8 cellular contexts compared by ENCODE assay signal in genomic region chr11:47407746-47408590, GRCh38. TPM values are rescaled to one million over a fixed set of nuclear protein-coding genes. Genes with fewer than 3 reads are reported as not detected.
DNase-seq lines count a peak whose midpoint lies in the region; ATAC-seq and TF ChIP-seq lines count a peak whose summit lies in the region.

SLC39A13 (plus strand) TSS chr11:47408590; CDS start chr11:47410095, 1,505 bp downstream.

- peak within 1 kb of the TSS; percentile 94 for H3K9ac ChIP-seq in fibroblast of lung (ENCODE audit: insufficient read depth, low read length)

- CTCF ChIA-PET in RWPE1 (lab: Yijun Ruan, JAX), result interaction anchor here (0.6 to 2.3 kb wide), 5 partner anchors 9 to 78 kb away, joined by 3 to 9 read pairs (median 5); no protein-coding TSS in a partner anchor

- peaks cover 8% of the 10 kb centered on the region for H3K4me1 Mint-ChIP-seq in activated T-helper 17 cell treated with anti-CD3 and anti-CD28 coated beads, Interleukin-2, amount 50 U/mL, for 72 hours
- peaks cover 23 to 31% of the 10 kb centered on the region in 2 donors for H3K4me1 Mint-ChIP-seq in natural killer cell

- peak; percentile 97 for DNase-seq in ELF-1 (ENCODE audit: low read depth, low spot score)
- DNase-seq in H4 (ENCODE audit: low spot score), result peak; percentile 86
- peak; percentile 96 for DNase-seq in RWPE1 (ENCODE audit: low spot score)
- peak; percentile 95 for DNase-seq in fibroblast of lung (ENCODE audit: low read depth in 2 of 2)
- peak; percentile 92 for DNase-seq in natural killer cell
- peak; percentile 74 to 90 (median 83) for DNase-seq in stimulated activated naive CD4-positive, alpha-beta T cell (lab: John Stamatoyannopoulos, UW)

- TF ChIP-seq CTCF in LNCAP (IDR thresholded peaks at IDR 0.05) (peak; percentile 88), RWPE1 (conservative IDR thresholded peaks at IDR 0.05; ENCODE audit: low read depth) (peak; percentile 89), fibroblast of lung (conservative IDR thresholded peaks at IDR 0.05 in 1 of 2, IDR thresholded peaks at IDR 0.05 in 1 of 2; ENCODE audit: low read depth in 1 of 2, low read length in 2 of 2) (peak; percentile 31 to 72), natural killer cell (IDR thresholded peaks at IDR 0.05) (peak; percentile 94)

- H3K36me3 ChIP-seq in fibroblast of lung (ENCODE audit: control insufficient read depth, insufficient read depth, low read length), result peaks cover 18% of the 10 kb centered on the region

- no peaks in the 10 kb centered on the region for H3K27me3 ChIP-seq in fibroblast of lung (ENCODE audit: control insufficient read depth, insufficient read depth, low read length)

- no peaks in the 10 kb centered on the region for H3K27me3 Mint-ChIP-seq in activated T-helper 17 cell treated with anti-CD3 and anti-CD28 coated beads, Interleukin-2, amount 50 U/mL, for 72 hours
- no peaks in the 10 kb centered on the region for H3K27me3 Mint-ChIP-seq in natural killer cell (ENCODE audit: low read depth in 2 of 2)

- peak within 1 kb of the TSS; percentile 95 for H3K27ac Mint-ChIP-seq in activated T-helper 17 cell treated with anti-CD3 and anti-CD28 coated beads, Interleukin-2, amount 50 U/mL, for 72 hours
- H3K27ac Mint-ChIP-seq in natural killer cell, result peak within 1 kb of the TSS; percentile 90 to 92

- H3K4me3 Mint-ChIP-seq in activated T-helper 17 cell treated with anti-CD3 and anti-CD28 coated beads, Interleukin-2, amount 50 U/mL, for 72 hours, result peak within 1 kb of the TSS; percentile 92
- peak within 1 kb of the TSS; percentile 97 for H3K4me3 Mint-ChIP-seq in natural killer cell

- H3K9me3 Mint-ChIP-seq in activated T-helper 17 cell treated with anti-CD3 and anti-CD28 coated beads, Interleukin-2, amount 50 U/mL, for 72 hours, result no peaks in the 10 kb centered on the region
- H3K9me3 Mint-ChIP-seq in natural killer cell, result no peaks in the 10 kb centered on the region

- peak within 1 kb of the TSS; percentile 88 for H3K4me2 ChIP-seq in fibroblast of lung (ENCODE audit: extremely low read depth, insufficient read depth, low read length)

- H3K4me1 ChIP-seq in fibroblast of lung (ENCODE audit: control insufficient read depth, extremely low read depth, insufficient read depth, low read length), result peaks cover 20% of the 10 kb centered on the region

- intact Hi-C loops in natural killer cell (cut with micrococcal nuclease), result loop anchor here (1.0 to 10.0 kb wide), 5 partner anchors 18 to 233 kb away; partner anchors contain the start of genes ARFGAP2, NR1H3 and PSMC3

- ATAC-seq in activated T-helper 17 cell treated with anti-CD3 and anti-CD28 coated beads, Interleukin-2, amount 50 U/mL, for 72 hours (replicated peaks), result peak; percentile 86
- ATAC-seq in natural killer cell, result peak; percentile 84 to 93 (median 89)

- peak within 1 kb of the TSS; percentile 85 for H2AFZ ChIP-seq in fibroblast of lung (ENCODE audit: low read length)

- no peaks in the 10 kb centered on the region for H3K36me3 Mint-ChIP-seq in activated T-helper 17 cell treated with anti-CD3 and anti-CD28 coated beads, Interleukin-2, amount 50 U/mL, for 72 hours (ENCODE audit: low read depth)
- no peaks in the 10 kb centered on the region for H3K36me3 Mint-ChIP-seq in natural killer cell

- H3K9me3 ChIP-seq in fibroblast of lung (ENCODE audit: control insufficient read depth, insufficient read depth, low read depth, low read length), result no peaks in the 10 kb centered on the region

- H4K20me1 ChIP-seq in fibroblast of lung (ENCODE audit: control insufficient read depth, extremely low read depth, insufficient read depth, low read length), result no peaks in the 10 kb centered on the region

- H3K4me3 ChIP-seq in fibroblast of lung (replicated peaks in 1 of 4; ENCODE audit: control extremely low read depth in 1 of 4, insufficient read depth in 1 of 4, low read depth in 3 of 4, low read length in 4 of 4), result peak within 1 kb of the TSS; percentile 40 to 92 (median 66)

- H3K79me2 ChIP-seq in fibroblast of lung (ENCODE audit: control insufficient read depth, insufficient read depth, low read length), result peaks cover 36% of the 10 kb centered on the region

- POLR2A ChIA-PET in RWPE1 (lab: Yijun Ruan, JAX; ENCODE audit: low non-redundant PET), result interaction anchor here (0.6 to 0.8 kb wide), 3 partner anchors 9 to 116 kb away, joined by 3 to 5 read pairs (median 3); no protein-coding TSS in a partner anchor

- H3K27ac ChIP-seq in RWPE1 (peak within 1 kb of the TSS; percentile 97), fibroblast of lung (ENCODE audit: insufficient read depth, low read length) (peak within 1 kb of the TSS; percentile 90)

RNA-seq across cellular contexts. Expression of gene SLC39A13, which starts in this region (rescaled TPM):
- total RNA-seq in H4 (2014; rRNA removed; shearing (Covaris generic)), result 8.5 and 9.1 TPM in 2 replicates
- 10 to 100 TPM; 16.1 to 17.5 TPM for total RNA-seq in activated T-helper 17 cell treated with anti-CD3 and anti-CD28 coated beads, Interleukin-2, amount 50 U/mL, for 72 hours
- 46.0 and 62.9 TPM in 2 replicates for total RNA-seq in fibroblast of lung
- 52.2 and 88.7 TPM in 2 replicates for polyA plus RNA-seq in fibroblast of lung
- 84.9 and 110 TPM in 2 replicates for polyA plus RNA-seq in fibroblast of lung (2012)
- polyA minus RNA-seq in fibroblast of lung (ENCODE audit: low replicate concordance), result 59.6 and 124 TPM in 2 replicates
- 10 to 100 TPM; 29.1 to 34.7 (median 32.6) TPM for total RNA-seq in natural killer cell

Comparison
In these comparisons a context has a peak if more than half of its experiments do, and no peak if none do; other contexts are left out.
1. Peak in every context shown above with its lines: DNase-seq, ATAC-seq, H3K4me3 ChIP-seq and H3K27ac ChIP-seq.